8 cellular contexts compared by ENCODE assay signal in the genomic region with DNA sequence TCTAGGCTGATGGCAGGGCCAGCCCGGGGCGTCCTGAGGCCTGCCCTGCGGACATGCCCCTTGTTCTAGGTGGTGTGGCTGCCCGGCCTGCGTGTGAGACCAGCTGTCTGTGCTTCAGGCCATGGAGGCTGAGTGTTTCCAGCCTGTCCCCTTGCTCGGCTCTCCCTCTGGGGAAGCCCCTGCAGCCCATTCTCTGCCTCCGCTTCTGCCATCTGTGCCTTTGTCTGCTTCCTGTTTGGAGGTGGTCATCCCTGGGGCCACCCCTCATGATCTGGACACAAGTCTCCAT.
DNase-seq lines count a peak whose midpoint lies in the region; ATAC-seq and TF ChIP-seq lines count a peak whose summit lies in the region.

No MANE protein-coding gene starts in this region.

- peak overlapping the region in 1 of 2 experiments; percentile 8 for H3K14ac ChIP-seq in mesenchymal stem cell (ENCODE audit: low read length in 2 of 2)

- H2BK15ac ChIP-seq in mesenchymal stem cell (ENCODE audit: low read depth, poor library complexity, severe bottlenecking), result peak overlapping the region; percentile 41

- TF ChIP-seq CTCF in RWPE2 (IDR thresholded peaks at IDR 0.05; ENCODE audit: poor library complexity, severe bottlenecking) (no peak), GM20000 (IDR thresholded peaks at IDR 0.05; ENCODE audit: extremely low read depth, missing control alignments) (no peak)

- no peak overlapping the region for H2BK120ac ChIP-seq in mesenchymal stem cell (ENCODE audit: low read depth, low read length)

- H3K9me3 ChIP-seq in RWPE2 (ENCODE audit: severe bottlenecking) (no peaks in the 10 kb centered on the region), mesenchymal stem cell (ENCODE audit: control insufficient read depth, low read length) (no peaks in the 10 kb centered on the region)

- no peak for DNase-seq in RWPE2 (ENCODE audit: low spot score)
- DNase-seq in mesenchymal stem cell, result no peak
- no peak for DNase-seq in NCI-H524 (lab: John Stamatoyannopoulos, UW)
- no peak for DNase-seq in SK-N-DZ (ENCODE audit: low spot score)
- DNase-seq in GM20000 (ENCODE audit: low spot score), result no peak
- DNase-seq in cerebellum (ENCODE audit: low spot score), result no peak

- H3K27me3 ChIP-seq in RWPE2 (ENCODE audit: insufficient read depth, poor library complexity, severe bottlenecking) (no peaks in the 10 kb centered on the region), mesenchymal stem cell (ENCODE audit: control insufficient read depth in 1 of 2, insufficient read depth in 1 of 2, low read length in 2 of 2) (no peaks in the 10 kb centered on the region)

- H2AFZ ChIP-seq in mesenchymal stem cell (ENCODE audit: low read depth, low read length), result no peak overlapping the region

- H3K4me1 ChIP-seq in RWPE2 (ENCODE audit: insufficient read depth, poor library complexity, severe bottlenecking) (peaks cover 47% of the 10 kb centered on the region), mesenchymal stem cell (ENCODE audit: control insufficient read depth, insufficient read depth, low read depth, low read length) (peaks cover 62% of the 10 kb centered on the region)

- H3K9ac ChIP-seq in mesenchymal stem cell (ENCODE audit: low read length), result peak overlapping the region; percentile 82

- H3K4me3 ChIP-seq in GM08714 (ENCODE audit: low read length) (peak overlapping the region; percentile 15; the same call in 1 of the 2 replicates), RWPE2 (ENCODE audit: severe bottlenecking) (no peak overlapping the region), mesenchymal stem cell (ENCODE audit: insufficient read depth in 1 of 2, low read depth in 1 of 2, low read length in 2 of 2) (peak overlapping the region in 1 of 2 experiments; percentile 47)

- peak overlapping the region in 1 of 2 experiments; percentile 86 for H3K4ac ChIP-seq in mesenchymal stem cell (ENCODE audit: low read depth in 1 of 2, low read length in 2 of 2)

- H3K36me3 ChIP-seq in RWPE2 (ENCODE audit: low read depth) (peaks cover 36% of the 10 kb centered on the region), mesenchymal stem cell (ENCODE audit: control insufficient read depth in 1 of 2, insufficient read depth in 2 of 2, low read depth in 1 of 2, low read length in 2 of 2) (peaks cover 13 to 43% of the 10 kb centered on the region in 2 experiments)

- ATAC-seq in GM21619 (IDR thresholded peaks at IDR 0.05; ENCODE audit: unreplicated experiment) (peak; percentile 11), RWPE2 (ENCODE audit: low read depth) (no peak)

- 69% methylated on average over 7 of the region's 7 CpGs for WGBS in mesenchymal stem cell

- H4K8ac ChIP-seq in mesenchymal stem cell (ENCODE audit: low read length), result no peak overlapping the region

- H4K91ac ChIP-seq in mesenchymal stem cell (ENCODE audit: low read length), result peak overlapping the region; percentile 86

- H3K27ac ChIP-seq in RWPE2 (ENCODE audit: poor library complexity, severe bottlenecking), result peak overlapping the region; percentile 98
- peak overlapping the region; percentile 79 for H3K27ac ChIP-seq in mesenchymal stem cell (ENCODE audit: low read length, poor library complexity, severe bottlenecking)

- H2AK5ac ChIP-seq in mesenchymal stem cell (ENCODE audit: low read length, severe bottlenecking), result peak overlapping the region; percentile 20

- H3K23ac ChIP-seq in mesenchymal stem cell (ENCODE audit: low read length in 2 of 2), result no peak overlapping the region

- no peak overlapping the region for H3K4me2 ChIP-seq in mesenchymal stem cell (ENCODE audit: low read length, poor library complexity, severe bottlenecking)

- H2BK12ac ChIP-seq in mesenchymal stem cell (ENCODE audit: low read length in 2 of 2), result peak overlapping the region; percentile 20 to 47

- peak overlapping the region; percentile 55 to 76 for H3K18ac ChIP-seq in mesenchymal stem cell (ENCODE audit: low read depth in 1 of 2, low read length in 2 of 2)

- peaks cover 12% of the 10 kb centered on the region for H3K79me1 ChIP-seq in mesenchymal stem cell (replicated peaks; ENCODE audit: low read length, poor library complexity, severe bottlenecking)

- H2BK5ac ChIP-seq in mesenchymal stem cell (ENCODE audit: low read depth, low read length, poor library complexity, severe bottlenecking), result no peak overlapping the region
